ENCODE assay signal across 1 cellular context in the genomic region with DNA sequence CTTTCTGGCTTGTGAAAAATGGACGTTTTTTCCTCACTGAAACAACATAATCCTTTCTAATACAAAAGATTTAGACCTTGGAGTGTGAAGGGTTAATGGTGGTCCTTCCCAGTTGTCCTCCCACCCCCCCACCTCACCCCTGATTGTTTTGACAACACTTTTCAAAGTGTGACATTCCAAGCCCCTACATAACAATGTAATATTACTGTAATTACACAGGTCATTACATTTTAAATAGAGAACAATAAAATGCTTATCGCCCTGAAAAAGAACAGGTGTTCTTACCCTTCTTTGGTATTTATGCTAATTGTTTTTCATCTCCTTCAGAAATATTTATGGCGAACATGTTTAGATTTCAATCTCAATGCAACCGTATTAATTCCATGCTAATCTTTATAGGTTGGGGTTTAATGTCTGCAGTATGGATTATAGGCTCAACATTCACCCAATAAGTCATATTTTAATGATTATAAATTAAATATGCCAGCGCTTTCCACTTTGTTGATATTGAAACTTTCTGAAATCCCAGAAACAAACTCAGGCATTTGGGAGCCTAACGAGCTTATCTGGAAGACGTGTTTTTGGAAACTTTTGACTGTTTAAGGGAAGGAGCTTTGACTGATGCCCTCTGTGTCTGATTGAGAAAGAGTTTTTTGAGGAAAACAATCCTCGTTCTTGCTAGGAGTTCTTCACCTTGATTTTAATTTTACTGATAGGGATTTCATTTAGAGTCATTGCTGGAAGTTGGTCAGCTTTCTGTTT.
TF ChIP-seq lines count a peak whose summit lies in the region.

No MANE protein-coding gene starts in this region.

TF ChIP-seq in IMR-90, 13 proteins besides CTCF, POLR2A, EP300 and RAD21 (continued from another document):
- TF ChIP-seq, protein P1, sequence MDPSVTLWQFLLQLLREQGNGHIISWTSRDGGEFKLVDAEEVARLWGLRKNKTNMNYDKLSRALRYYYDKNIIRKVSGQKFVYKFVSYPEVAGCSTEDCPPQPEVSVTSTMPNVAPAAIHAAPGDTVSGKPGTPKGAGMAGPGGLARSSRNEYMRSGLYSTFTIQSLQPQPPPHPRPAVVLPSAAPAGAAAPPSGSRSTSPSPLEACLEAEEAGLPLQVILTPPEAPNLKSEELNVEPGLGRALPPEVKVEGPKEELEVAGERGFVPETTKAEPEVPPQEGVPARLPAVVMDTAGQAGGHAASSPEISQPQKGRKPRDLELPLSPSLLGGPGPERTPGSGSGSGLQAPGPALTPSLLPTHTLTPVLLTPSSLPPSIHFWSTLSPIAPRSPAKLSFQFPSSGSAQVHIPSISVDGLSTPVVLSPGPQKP (IDR thresholded peaks at IDR 0.05; ENCODE audit: borderline replicate concordance, low read depth, low read length), result no peak
- TF ChIP-seq MAFK (IDR thresholded peaks at IDR 0.05; ENCODE audit: low read depth, low read length) (no peak), CHD1 (IDR thresholded peaks at IDR 0.05; ENCODE audit: low read depth, low read length) (no peak), SMC3 (IDR thresholded peaks at IDR 0.05; ENCODE audit: low read depth, low read length) (no peak), MAZ (IDR thresholded peaks at IDR 0.05; ENCODE audit: borderline replicate concordance, low read depth, low read length) (no peak), RFX5 (IDR thresholded peaks at IDR 0.05; ENCODE audit: low read depth, low read length) (no peak), MXI1 (IDR thresholded peaks at IDR 0.05; ENCODE audit: borderline replicate concordance, low read depth, low read length) (no peak)
